8 cellular contexts compared by ENCODE assay signal in the genomic region with DNA sequence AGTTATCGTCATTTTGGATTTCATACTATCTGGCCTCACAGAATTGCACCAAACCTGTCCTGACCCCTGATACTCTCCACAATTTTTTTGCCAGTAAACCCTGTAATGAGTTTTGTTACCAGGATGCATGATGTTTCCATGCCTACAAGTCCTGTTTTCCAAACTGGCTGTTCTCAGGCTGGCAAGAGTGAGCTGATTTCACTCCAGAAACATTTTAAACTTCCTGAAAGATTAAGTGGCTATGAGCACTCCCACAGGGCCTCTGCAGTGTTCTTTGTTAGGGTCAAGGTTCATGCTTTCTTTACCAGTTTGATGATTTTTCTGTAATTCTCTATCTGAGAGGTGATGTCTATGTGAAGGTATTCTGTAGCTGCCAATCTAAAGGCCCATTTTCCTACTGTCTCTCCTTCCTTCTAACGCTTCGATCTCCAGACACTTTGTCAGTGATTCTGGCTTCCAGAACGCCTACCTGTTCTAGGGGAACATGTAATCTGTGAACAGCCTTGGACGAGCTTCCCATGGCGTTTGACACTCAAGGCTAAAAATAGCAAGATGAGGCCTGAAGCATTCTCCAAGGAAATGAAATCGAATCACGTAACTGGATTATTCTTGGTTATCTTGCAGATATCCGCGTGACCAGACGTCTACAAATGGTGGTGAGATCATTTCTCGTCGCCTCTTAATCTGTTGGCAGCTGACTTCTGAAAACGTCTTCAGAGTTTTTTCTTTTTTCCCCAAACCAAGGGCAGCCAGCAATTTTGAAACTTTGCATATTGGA. TPM values are rescaled to one million over a fixed set of nuclear protein-coding genes. Genes with fewer than 3 reads are reported as not detected.
DNase-seq lines count a peak whose midpoint lies in the region; ATAC-seq, FAIRE-seq and TF ChIP-seq lines count a peak whose summit lies in the region.

No MANE protein-coding gene starts in this region.

- TF ChIP-seq CTCF in kidney (IDR thresholded peaks at IDR 0.05; ENCODE audit: borderline replicate concordance, extremely low read depth, insufficient read depth) (no peak), gastrocnemius medialis (IDR thresholded peaks at IDR 0.05 in 4 of 5, conservative IDR thresholded peaks at IDR 0.05 in 1 of 5) (no peak)

- in situ Hi-C loops in gastrocnemius medialis (cut with MboI; ENCODE audit: low sequenced_read_pairs in 4 of 4), result no loop called here

- H3K36me3 ChIP-seq in kidney (ENCODE audit: control insufficient read depth in 1 of 2, insufficient read depth in 2 of 2, low read length in 2 of 2) (no peaks in the 10 kb centered on the region), gastrocnemius medialis (no peaks in the 10 kb centered on the region)

- peak; percentile 41 for DNase-seq in GM03348 (ENCODE audit: low spot score)
- peak; percentile 44 for DNase-seq in cerebellar cortex (ENCODE audit: low spot score)
- DNase-seq in kidney, result no peak
- DNase-seq in gastrocnemius medialis, result peak; percentile 72 to 80
- no peak for DNase-seq in stimulated activated CD4-positive, alpha-beta T cell treated with anti-CD3 and anti-CD28 coated beads, Interleukin-2, amount 100 ng/mL, for 24 hours
- no peak for DNase-seq in posterior vena cava (ENCODE audit: low spot score)
- no peak for DNase-seq in NCI-H526 (lab: John Stamatoyannopoulos, UW)

- no peak for FAIRE-seq in kidney (lab: Jason Lieb, UNC)

- ATAC-seq in gastrocnemius medialis (peak; percentile 94 to 96), HG03354 (IDR thresholded peaks at IDR 0.05; ENCODE audit: poor library complexity, severe bottlenecking, unreplicated experiment) (no peak)

- no peak overlapping the region for H3K4me3 ChIP-seq in kidney (ENCODE audit: low read length in 2 of 2)
- peak overlapping the region; percentile 2 to 21 (median 12) for H3K4me3 ChIP-seq in gastrocnemius medialis

- peak; percentile 67 to 69 for TF ChIP-seq POLR2A in gastrocnemius medialis (IDR thresholded peaks at IDR 0.05)

- H3K27me3 ChIP-seq in gastrocnemius medialis, result no peaks in the 10 kb centered on the region

- H3K27ac ChIP-seq in kidney (ENCODE audit: low read depth in 2 of 2, low read length in 2 of 2) (peak overlapping the region; percentile 52 to 63), gastrocnemius medialis (peak overlapping the region; percentile 87 to 93 (median 92))

- H3K4me1 ChIP-seq in kidney (ENCODE audit: control insufficient read depth in 1 of 2, insufficient read depth in 1 of 2, low read depth in 1 of 2, low read length in 2 of 2) (peaks cover 0 to 3% of the 10 kb centered on the region in 2 donors), gastrocnemius medialis (peaks cover 49 to 52% of the 10 kb centered on the region in 2 donors)

- H3K9me3 ChIP-seq in kidney (ENCODE audit: control insufficient read depth in 1 of 2, low read length in 2 of 2), result no peaks in the 10 kb centered on the region
- H3K9me3 ChIP-seq in gastrocnemius medialis, result no peaks in the 10 kb centered on the region

- no peak overlapping the region for H3K9ac ChIP-seq in kidney (ENCODE audit: low read length in 2 of 2)

- intact Hi-C loops in kidney (cut with DNase I), result no loop called here
- intact Hi-C loops in gastrocnemius medialis (cut with DNase I; ENCODE audit: low total_unique reads), result loop anchor here (2.0 kb wide), 1 partner anchor 30 kb away; no protein-coding TSS in a partner anchor
- intact Hi-C loops in posterior vena cava (cut with DNase I), result no loop called here

RNA-seq across cellular contexts. Expression of gene PDLIM3, which starts 31.9 kb away (rescaled TPM):
- total RNA-seq in kidney (19.6 TPM), gastrocnemius medialis (1,000 to 10,000 TPM; 1,062 to 7,224 (median 2,598) TPM), posterior vena cava (100 to 1,000 TPM; 447 to 540 TPM)
- polyA plus RNA-seq in kidney (ENCODE audit: insufficient read depth, low read depth, low replicate concordance), result 10.8 TPM

Comparison
In these comparisons a context has a peak if more than half of its experiments do, and no peak if none do; other contexts are left out.
1. DNase-seq: peak in GM03348 (single experiment), cerebellar cortex (single experiment) and gastrocnemius medialis (2 of 2); none in kidney (single experiment), stimulated activated CD4-positive, alpha-beta T cell treated with anti-CD3 and anti-CD28 coated beads, Interleukin-2, amount 100 ng/mL, for 24 hours (0 of 2), posterior vena cava (single experiment) and NCI-H526 (0 of 2).
2. H3K4me3 ChIP-seq: peak in gastrocnemius medialis (4 of 4); none in kidney (0 of 2).
3. RNA of gene PDLIM3, which starts 31.9 kb away (total RNA-seq): 1,062 to 7,224 TPM in gastrocnemius medialis and 447 to 540 TPM in posterior vena cava; 19.6 TPM in kidney (single experiment); every median in the first group is over 10 times any median in the second.